ENCODE assay signal across 10 cellular contexts in genomic region chr17:2059837-2060658, GRCh38. TPM values are rescaled to one million over a fixed set of nuclear protein-coding genes. Genes with fewer than 3 reads are reported as not detected.
DNase-seq lines count a peak whose midpoint lies in the region; ATAC-seq and TF ChIP-seq lines count a peak whose summit lies in the region.
"Had no signal": no experiment of that assay in that cellular context is flagged by ENCODE, and none has a peak within 500 bp of the region (broad histone marks: within the 10 kb centered on the region; RNA-seq: fewer than 3 reads in every experiment).

No MANE protein-coding gene starts in this region.

- H3K9me3 ChIP-seq in mucosa of stomach (ENCODE audit: control insufficient read depth, low read length) (no peaks in the 10 kb centered on the region), transverse colon (no peaks in the 10 kb centered on the region)
- H3K9me3 ChIP-seq: mucosa of descending colon had no signal

- H3K36me3 Mint-ChIP-seq in activated naive CD4-positive, alpha-beta T cell treated with anti-CD3 and anti-CD28 coated beads, Interleukin-2, amount 50 U/mL, for 72 hours: peaks cover 27 to 32% of the 10 kb centered on the region in 2 donors

- ATAC-seq in activated naive CD4-positive, alpha-beta T cell treated with anti-CD3 and anti-CD28 coated beads, Interleukin-2, amount 50 U/mL, for 72 hours: no peak
- ATAC-seq: mucosa of descending colon had no signal

- H3K27ac Mint-ChIP-seq in activated naive CD4-positive, alpha-beta T cell treated with anti-CD3 and anti-CD28 coated beads, Interleukin-2, amount 50 U/mL, for 72 hours: peak overlapping the region; percentile 54 to 98

- in situ Hi-C loops in transverse colon (cut with MboI; ENCODE audit: low pct_ligation_motif_present in 1 of 4, low pct_unique_long_range_greater_than_20kb in 1 of 4, low sequenced_read_pairs in 3 of 4) (loop anchor here in 3 of 4 donors (5.0 to 25.0 kb wide), 3 partner anchors 102 to 187 kb away; no protein-coding TSS in a partner anchor), G401 (cut with HindIII; ENCODE audit: low sequenced_read_pairs) (no loop called here)

- no peak for TF ChIP-seq CTCF in transverse colon (IDR thresholded peaks at IDR 0.05)

- H3K27ac ChIP-seq in caudate nucleus (ENCODE audit: low read depth, low read length): peak overlapping the region; percentile 67
- H3K27ac ChIP-seq in transverse colon: peak overlapping the region; percentile 85 to 92 (median 90)

- H3K9me3 Mint-ChIP-seq in activated naive CD4-positive, alpha-beta T cell treated with anti-CD3 and anti-CD28 coated beads, Interleukin-2, amount 50 U/mL, for 72 hours: no peaks in the 10 kb centered on the region

- TF ChIP-seq POLR2A in transverse colon (IDR thresholded peaks at IDR 0.05) (no peak), erythroblast (IDR thresholded peaks at IDR 0.05; ENCODE audit: low read length) (no peak)

- peaks cover 53% of the 10 kb centered on the region for H3K4me1 ChIP-seq in mucosa of stomach (ENCODE audit: control insufficient read depth, insufficient read depth, low read length)
- peaks cover 21 to 88% (median 68%) of the 10 kb centered on the region in 4 donors for H3K4me1 ChIP-seq in transverse colon

- peak overlapping the region; percentile 53 for H3K9ac ChIP-seq in mucosa of stomach (ENCODE audit: low read length)

- 73 to 77% methylated on average over 3 to 18 of the region's 18 CpGs for WGBS in transverse colon (ENCODE audit: low coverage in 1 of 2), 2 donors

- peaks cover 37% of the 10 kb centered on the region for H3K27me3 ChIP-seq in mucosa of stomach (ENCODE audit: control insufficient read depth, insufficient read depth, low read length)
- H3K27me3 ChIP-seq in transverse colon: peaks cover 34% of the 10 kb centered on the region

- intact Hi-C loops in transverse colon (cut with DNase I; ENCODE audit: low total_unique reads): loop anchor here (10.0 kb wide), 1 partner anchor 115 kb away; no protein-coding TSS in a partner anchor

- H3K36me3 ChIP-seq in mucosa of stomach (ENCODE audit: control insufficient read depth, insufficient read depth, low read length) (peaks cover 9% of the 10 kb centered on the region), transverse colon (peaks cover 0 to 10% (median 0%) of the 10 kb centered on the region in 4 donors)

- DNase-seq in activated naive CD4-positive, alpha-beta T cell treated with anti-CD3 and anti-CD28 coated beads, Interleukin-2, amount 50 U/mL, for 72 hours (ENCODE audit: low spot score in 2 of 2): no peak
- DNase-seq in activated naive CD4-positive, alpha-beta T cell (lab: John Stamatoyannopoulos, UW): no peak
- DNase-seq in caudate nucleus (lab: John Stamatoyannopoulos, UW) (no peak), transverse colon (no peak), SW 1271 (lab: John Stamatoyannopoulos, UW) (no peak), G401 (ENCODE audit: low spot score) (no peak), erythroblast (lab: John Stamatoyannopoulos, UW) (no peak)
- DNase-seq: NCI-H526 had no signal

- H3K4me3 ChIP-seq in mucosa of stomach (ENCODE audit: low read length): no peak overlapping the region
- H3K4me3 ChIP-seq in transverse colon: peak overlapping the region in 1 of 4 donors; percentile 65
- H3K4me3 ChIP-seq: mucosa of descending colon had no signal

- TF ChIP-seq EP300 in transverse colon (IDR thresholded peaks at IDR 0.05; ENCODE audit: low read depth): no peak

RNA-seq across cellular contexts. Expression of gene HIC1, which starts 5.1 kb away (rescaled TPM):
- total RNA-seq in activated naive CD4-positive, alpha-beta T cell treated with anti-CD3 and anti-CD28 coated beads, Interleukin-2, amount 50 U/mL, for 72 hours: 10 to 100 TPM; 36.8 to 41.8 TPM
- 10 to 100 TPM in 2 of 4 donors, 1 to 10 TPM in 2; 9.1 to 32.5 (median 14.7) TPM for total RNA-seq in transverse colon
- total RNA-seq in G401 (2014; rRNA removed; shearing (Covaris generic)): 20.2 and 37.8 TPM in 2 replicates

RNA-seq across cellular contexts. Expression of gene OVCA2, which starts 18.2 kb away (rescaled TPM):
- total RNA-seq in activated naive CD4-positive, alpha-beta T cell treated with anti-CD3 and anti-CD28 coated beads, Interleukin-2, amount 50 U/mL, for 72 hours: 10 to 100 TPM; 21.8 to 30.7 TPM
- 10 to 100 TPM in 3 of 4 donors, 1 to 10 TPM in 1; 5.4 to 73.3 (median 36.9) TPM for total RNA-seq in transverse colon
- total RNA-seq in G401 (2014; rRNA removed; shearing (Covaris generic)): 48.0 and 63.1 TPM in 2 replicates

RNA-seq across cellular contexts. Expression of gene DPH1, which starts 30.1 kb away (rescaled TPM):
- 10 to 100 TPM; 30.5 to 38.0 TPM for total RNA-seq in activated naive CD4-positive, alpha-beta T cell treated with anti-CD3 and anti-CD28 coated beads, Interleukin-2, amount 50 U/mL, for 72 hours
- total RNA-seq in transverse colon: 10 to 100 TPM; 32.4 to 88.8 (median 58.9) TPM
- 48.8 and 56.7 TPM in 2 replicates for total RNA-seq in G401 (2014; rRNA removed; shearing (Covaris generic))

RNA-seq across cellular contexts. Expression of gene RTN4RL1, which starts 34.9 kb away (rescaled TPM):
- under 1 TPM; 0.06 to 0.07 TPM for total RNA-seq in activated naive CD4-positive, alpha-beta T cell treated with anti-CD3 and anti-CD28 coated beads, Interleukin-2, amount 50 U/mL, for 72 hours
- under 1 TPM in 3 of 4 donors, not detected in 1; 0.27 to 0.60 (median 0.48) TPM for total RNA-seq in transverse colon
- 65.0 and 65.6 TPM in 2 replicates for total RNA-seq in G401 (2014; rRNA removed; shearing (Covaris generic))
